8 cellular contexts compared by ENCODE assay signal in genomic region chr7:129828989-129829676, GRCh38.
DNase-seq lines count a peak whose midpoint lies in the region; ATAC-seq and TF ChIP-seq lines count a peak whose summit lies in the region.

No MANE protein-coding gene starts in this region.

- no peak for TF ChIP-seq POLR2A in tibial nerve (IDR thresholded peaks at IDR 0.05)

- H3K4me1 ChIP-seq in tibial nerve: peaks cover 0 to 40% (median 27%) of the 10 kb centered on the region in 4 donors

- TF ChIP-seq CTCF in choroid plexus epithelial cell (conservative IDR thresholded peaks at IDR 0.05; ENCODE audit: low read depth, low read length) (peak; percentile 11), tibial nerve (IDR thresholded peaks at IDR 0.05) (no peak)

- peaks cover 0 to 19% (median 0%) of the 10 kb centered on the region in 3 donors for H3K36me3 ChIP-seq in tibial nerve

- peak overlapping the region in 2 of 4 donors; percentile 71 to 79 for H3K27ac ChIP-seq in tibial nerve

- no peak for ATAC-seq in HG02970 (IDR thresholded peaks at IDR 0.05; ENCODE audit: low FRiP score, unreplicated experiment)
- ATAC-seq in GM18873 (IDR thresholded peaks at IDR 0.05; ENCODE audit: low FRiP score, unreplicated experiment): no peak

- no peaks in the 10 kb centered on the region for H3K27me3 ChIP-seq in tibial nerve

- DNase-seq in activated T-cell treated with anti-CD3 and anti-CD28 coated beads for 48 hours (ENCODE audit: low read depth) (peak; percentile 39), activated T-cell treated with anti-CD3 and anti-CD28 coated beads for 4 hours (no peak), NCI-H526 treated with DMSO at 0.1 percent for 48 hours (lab: John Stamatoyannopoulos, UW) (peak; percentile 26), choroid plexus epithelial cell (ENCODE audit: low read depth) (no peak), tibial nerve (ENCODE audit: low spot score in 2 of 2) (no peak)
- peak; percentile 58 for DNase-seq in stimulated activated CD8-positive, alpha-beta memory T cell treated with anti-CD3 and anti-CD28 coated beads, Interleukin-4, amount 100 ng/mL, for 48 hours

- no peak for TF ChIP-seq EP300 in tibial nerve (IDR thresholded peaks at IDR 0.05)

- no peak overlapping the region for H3K4me3 ChIP-seq in choroid plexus epithelial cell (ENCODE audit: low read depth, low read length)
- H3K4me3 ChIP-seq in tibial nerve: no peak overlapping the region

- no peaks in the 10 kb centered on the region for H3K9me3 ChIP-seq in tibial nerve

- 84 to 86% methylated on average over 11 to 12 of the region's 12 CpGs for WGBS in tibial nerve, 2 donors

Comparison
In these comparisons a context has a peak if more than half of its experiments do, and no peak if none do; other contexts are left out.
1. DNase-seq: peak in activated T-cell treated with anti-CD3 and anti-CD28 coated beads for 48 hours (single experiment), NCI-H526 treated with DMSO at 0.1 percent for 48 hours (single experiment) and stimulated activated CD8-positive, alpha-beta memory T cell treated with anti-CD3 and anti-CD28 coated beads, Interleukin-4, amount 100 ng/mL, for 48 hours (single experiment); none in activated T-cell treated with anti-CD3 and anti-CD28 coated beads for 4 hours (single experiment), choroid plexus epithelial cell (single experiment) and tibial nerve (0 of 2).